15 cellular contexts compared by ENCODE assay signal in the genomic region with DNA sequence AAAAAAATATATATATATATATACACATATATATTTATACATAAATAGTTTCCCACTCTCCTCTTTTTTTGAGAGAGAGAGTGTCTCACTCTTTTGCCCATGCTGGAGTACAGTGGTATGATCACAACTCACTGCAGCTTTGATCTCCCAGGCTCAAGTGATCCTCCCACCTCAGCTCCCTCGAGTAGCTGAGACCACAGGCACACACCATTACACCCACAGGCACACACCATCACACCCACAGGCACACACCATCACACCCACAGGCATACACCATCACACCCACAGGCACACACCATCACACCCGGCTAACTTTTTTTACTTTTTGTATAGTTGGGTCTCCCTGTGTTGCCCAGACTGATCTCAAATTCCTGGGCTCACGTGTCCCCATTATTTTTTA. TPM values are rescaled to one million over a fixed set of nuclear protein-coding genes. Genes with fewer than 3 reads are reported as not detected.
A peak's percentile ranks its signal among the peaks of the same experiment; 100 is the strongest.
DNase-seq lines count a peak whose midpoint lies in the region; ATAC-seq lines count a peak whose summit lies in the region.
"Had no signal": no experiment of that assay in that cellular context is flagged by ENCODE, and none has a peak within 500 bp of the region (broad histone marks: within the 10 kb centered on the region; RNA-seq: fewer than 3 reads in every experiment).

No MANE protein-coding gene starts in this region.

- H3K36me3 Mint-ChIP-seq in activated naive CD4-positive, alpha-beta T cell treated with anti-CD3 and anti-CD28 coated beads, Interleukin-2, amount 50 U/mL, for 24 hours: peaks cover 18% of the 10 kb centered on the region
- peaks cover 80% of the 10 kb centered on the region for H3K36me3 Mint-ChIP-seq in T-helper 2 cell treated with Interferon-gamma antibody and Interleukin-4, amounts not matched to agents 5 μg/mL and 100 μg/mL, for 36 hours (ENCODE audit: low read depth)
- H3K36me3 Mint-ChIP-seq in immature natural killer cell: peaks cover 39 to 70% (median 40%) of the 10 kb centered on the region in 3 donors

- H3K4me3 Mint-ChIP-seq in activated naive CD4-positive, alpha-beta T cell treated with anti-CD3 and anti-CD28 coated beads, Interleukin-2, amount 50 U/mL, for 24 hours: no peak overlapping the region
- H3K4me3 Mint-ChIP-seq in T-helper 2 cell treated with Interferon-gamma antibody and Interleukin-4, amounts not matched to agents 5 μg/mL and 100 μg/mL, for 36 hours: no peak overlapping the region
- no peak overlapping the region for H3K4me3 Mint-ChIP-seq in immature natural killer cell

- ATAC-seq in GM18868 (IDR thresholded peaks at IDR 0.05; ENCODE audit: unreplicated experiment): no peak

- no peak for DNase-seq in activated naive CD4-positive, alpha-beta T cell (lab: John Stamatoyannopoulos, UW)
- no peak for DNase-seq in T-helper 2 cell treated with Interferon-gamma antibody and Interleukin-4, amounts not matched to agents 5 μg/mL and 100 μg/mL, for 36 hours (ENCODE audit: low spot score)
- DNase-seq in immature natural killer cell: no peak
- DNase-seq in middle frontal gyrus (ENCODE audit: extremely low spot score, low spot score): no peak
- no peak for DNase-seq in activated CD4-positive, CD25-positive, alpha-beta regulatory T cell treated with anti-CD3 and anti-CD28 coated beads, Interleukin-2, amount 50 U/mL, for 72 hours
- DNase-seq: COR-L47, DMS153, EL, NCI-H1048, NCI-H1436 treated with DMSO at 0.1 percent for 48 hours, NCI-H2029 treated with DMSO at 0.1 percent for 48 hours, NCI-H510A, NCI-H774 had no signal

- no peaks in the 10 kb centered on the region for H3K9me3 Mint-ChIP-seq in activated naive CD4-positive, alpha-beta T cell treated with anti-CD3 and anti-CD28 coated beads, Interleukin-2, amount 50 U/mL, for 24 hours
- no peaks in the 10 kb centered on the region for H3K9me3 Mint-ChIP-seq in T-helper 2 cell treated with Interferon-gamma antibody and Interleukin-4, amounts not matched to agents 5 μg/mL and 100 μg/mL, for 36 hours
- H3K9me3 Mint-ChIP-seq in immature natural killer cell: no peaks in the 10 kb centered on the region

- H3K4me1 Mint-ChIP-seq in activated naive CD4-positive, alpha-beta T cell treated with anti-CD3 and anti-CD28 coated beads, Interleukin-2, amount 50 U/mL, for 24 hours: no peaks in the 10 kb centered on the region
- H3K4me1 Mint-ChIP-seq in T-helper 2 cell treated with Interferon-gamma antibody and Interleukin-4, amounts not matched to agents 5 μg/mL and 100 μg/mL, for 36 hours (ENCODE audit: low read depth): peaks cover 3% of the 10 kb centered on the region
- peaks cover 5 to 10% of the 10 kb centered on the region in 2 donors for H3K4me1 Mint-ChIP-seq in immature natural killer cell

- peak overlapping the region; percentile 72 for H3K27ac Mint-ChIP-seq in activated naive CD4-positive, alpha-beta T cell treated with anti-CD3 and anti-CD28 coated beads, Interleukin-2, amount 50 U/mL, for 24 hours
- peak overlapping the region; percentile 52 for H3K27ac Mint-ChIP-seq in T-helper 2 cell treated with Interferon-gamma antibody and Interleukin-4, amounts not matched to agents 5 μg/mL and 100 μg/mL, for 36 hours
- H3K27ac Mint-ChIP-seq in immature natural killer cell: peak overlapping the region in 5 of 6 donors; percentile 40 to 89 (median 79)

- H3K27me3 Mint-ChIP-seq in activated naive CD4-positive, alpha-beta T cell treated with anti-CD3 and anti-CD28 coated beads, Interleukin-2, amount 50 U/mL, for 24 hours: no peaks in the 10 kb centered on the region
- no peaks in the 10 kb centered on the region for H3K27me3 Mint-ChIP-seq in T-helper 2 cell treated with Interferon-gamma antibody and Interleukin-4, amounts not matched to agents 5 μg/mL and 100 μg/mL, for 36 hours (ENCODE audit: low read depth)
- H3K27me3 Mint-ChIP-seq in immature natural killer cell (ENCODE audit: low read depth in 3 of 3): peaks cover 0 to 2% (median 0%) of the 10 kb centered on the region in 3 donors

RNA-seq across cellular contexts. Expression of a gene that starts 14.1 kb away (rescaled TPM):
- polyA plus RNA-seq in immature natural killer cell: 1,000 to 10,000 TPM; 1,615 to 2,185 (median 1,854) TPM

RNA-seq across cellular contexts. Expression of a gene that starts 26.3 kb away (rescaled TPM):
- polyA plus RNA-seq in immature natural killer cell: 10 to 100 TPM; 23.3 to 50.5 (median 24.0) TPM

RNA-seq across cellular contexts. Expression of a gene that starts 27.1 kb away (rescaled TPM):
- polyA plus RNA-seq in immature natural killer cell: 100 to 1,000 TPM; 240 to 280 (median 248) TPM

RNA-seq across cellular contexts. Expression of a gene that starts 35.7 kb away (rescaled TPM):
- polyA plus RNA-seq in immature natural killer cell: 10 to 100 TPM in 1 of 3 donors, 1 to 10 TPM in 2; 1.9 to 13.0 (median 3.1) TPM

RNA-seq across cellular contexts. Expression of a gene that starts 47.9 kb away (rescaled TPM):
- 10 to 100 TPM; 11.3 to 30.8 (median 18.0) TPM for polyA plus RNA-seq in immature natural killer cell
